ENCODE assay signal across 8 cellular contexts in the genomic region with DNA sequence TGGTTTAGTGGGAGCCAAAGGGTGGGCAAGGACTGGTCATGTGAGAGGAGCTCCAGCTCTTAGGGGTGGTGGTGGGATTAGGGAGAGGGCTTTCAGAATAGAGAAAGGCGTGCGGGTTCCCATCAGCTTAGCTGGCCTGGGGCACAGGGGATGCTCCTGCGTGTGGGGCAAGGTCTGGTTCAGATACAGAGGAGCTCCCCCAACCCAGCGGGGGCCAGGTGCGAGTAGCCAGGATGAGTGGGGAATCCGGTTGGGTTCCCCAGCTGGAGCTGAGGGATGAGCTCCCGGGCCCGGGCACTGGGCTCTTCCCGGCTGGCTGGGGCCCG. TPM values are rescaled to one million over a fixed set of nuclear protein-coding genes. Genes with fewer than 3 reads are reported as not detected.
A peak's percentile ranks its signal among the peaks of the same experiment; 100 is the strongest.
DNase-seq lines count a peak whose midpoint lies in the region; ATAC-seq and TF ChIP-seq lines count a peak whose summit lies in the region.

No MANE protein-coding gene starts in this region.

- H3K27ac Mint-ChIP-seq in CD14-positive monocyte, result peak overlapping the region in 5 of 7 donors; percentile 26 to 66 (median 52)
- H3K27ac Mint-ChIP-seq in activated naive CD8-positive, alpha-beta T cell, result peak overlapping the region; percentile 88

- H3K36me3 ChIP-seq in thoracic aorta, result no peaks in the 10 kb centered on the region

- no peaks in the 10 kb centered on the region for H3K27me3 ChIP-seq in layer of hippocampus (ENCODE audit: control insufficient read depth, insufficient read depth, low read length)
- no peaks in the 10 kb centered on the region for H3K27me3 ChIP-seq in thoracic aorta (replicated peaks; ENCODE audit: insufficient read depth)

- H3K4me1 ChIP-seq in thoracic aorta (ENCODE audit: control insufficient read depth in 1 of 2, low read depth in 2 of 2), result peaks cover 10 to 44% of the 10 kb centered on the region in 2 donors

- TF ChIP-seq CTCF in CD14-positive monocyte (IDR thresholded peaks at IDR 0.05) (no peak), thoracic aorta (IDR thresholded peaks at IDR 0.05) (no peak)

- H3K27ac ChIP-seq in layer of hippocampus (ENCODE audit: low read depth, low read length) (peak overlapping the region; percentile 85), thoracic aorta (peak overlapping the region; percentile 65 to 89)

- peaks cover 0 to 10% (median 5%) of the 10 kb centered on the region in 3 donors for H3K27me3 Mint-ChIP-seq in CD14-positive monocyte (ENCODE audit: low read depth in 3 of 3)
- no peaks in the 10 kb centered on the region for H3K27me3 Mint-ChIP-seq in activated naive CD8-positive, alpha-beta T cell

- DNase-seq in CD14-positive monocyte (ENCODE audit: low spot score), result no peak
- DNase-seq in thoracic aorta (ENCODE audit: low spot score), result no peak
- DNase-seq in NCI-H2227 treated with DMSO at 0.1 percent for 48 hours (lab: John Stamatoyannopoulos, UW), result no peak
- DNase-seq in ecto neural progenitor cell (ENCODE audit: low spot score), result no peak

- peaks cover 0 to 2% (median 0%) of the 10 kb centered on the region in 7 donors for H3K9me3 Mint-ChIP-seq in CD14-positive monocyte
- no peaks in the 10 kb centered on the region for H3K9me3 Mint-ChIP-seq in activated naive CD8-positive, alpha-beta T cell (ENCODE audit: low read depth)

- H3K4me3 ChIP-seq in thoracic aorta, result peak overlapping the region; percentile 93

- H3K36me3 Mint-ChIP-seq in CD14-positive monocyte, result peaks cover 0 to 2% of the 10 kb centered on the region in 2 donors
- H3K36me3 Mint-ChIP-seq in activated naive CD8-positive, alpha-beta T cell, result no peaks in the 10 kb centered on the region

- intact Hi-C loops in CD14-positive monocyte (cut with micrococcal nuclease), result loop anchor here (2.0 to 5.0 kb wide), 4 partner anchors 34 to 66 kb away; partner anchors contain the start of genes PPP1CA (in 1 of the 2), RPS6KB2 (in 1 of the 2) and TBC1D10C (in 1 of the 2)

- ATAC-seq in HG02973 (IDR thresholded peaks at IDR 0.05; ENCODE audit: unreplicated experiment) (peak; percentile 2), thoracic aorta (ENCODE audit: insufficient number of reproducible peaks, low FRiP score, low read depth) (no peak), GM21528 (IDR thresholded peaks at IDR 0.05; ENCODE audit: low FRiP score, unreplicated experiment) (no peak)

- peaks cover 32% of the 10 kb centered on the region for H3K4me1 Mint-ChIP-seq in CD14-positive monocyte
- H3K4me1 Mint-ChIP-seq in activated naive CD8-positive, alpha-beta T cell (ENCODE audit: low read depth), result peaks cover 29% of the 10 kb centered on the region

- peak overlapping the region; percentile 79 to 92 for H3K4me3 Mint-ChIP-seq in CD14-positive monocyte
- peak overlapping the region; percentile 90 for H3K4me3 Mint-ChIP-seq in activated naive CD8-positive, alpha-beta T cell

- H3K9me3 ChIP-seq in thoracic aorta, result no peaks in the 10 kb centered on the region

RNA-seq across cellular contexts. Expression of gene TMEM134, which starts 0.6 kb away (rescaled TPM):
- polyA plus RNA-seq in CD14-positive monocyte, result 100 to 1,000 TPM in 1 of 2 donors, 10 to 100 TPM in 1; 76.8 to 104 TPM
- total RNA-seq in thoracic aorta, result 10 to 100 TPM; 66.7 to 67.7 TPM

RNA-seq across cellular contexts. Expression of gene CABP4, which starts 13.3 kb away (rescaled TPM):
- polyA plus RNA-seq in CD14-positive monocyte, result under 1 TPM in 1 of 2 donors, not detected in 1; 0.28 TPM
- total RNA-seq in thoracic aorta, result 1 to 10 TPM; 5.3 to 5.7 TPM

RNA-seq across cellular contexts. Expression of gene AIP, which starts 14.4 kb away (rescaled TPM):
- 10 to 100 TPM; 76.7 to 99.3 TPM for polyA plus RNA-seq in CD14-positive monocyte
- total RNA-seq in thoracic aorta, result 10 to 100 TPM; 64.8 to 76.9 TPM

RNA-seq across cellular contexts. Expression of gene GPR152, which starts 15.9 kb away (rescaled TPM):
- polyA plus RNA-seq in CD14-positive monocyte, result not detected
- not detected for total RNA-seq in thoracic aorta

RNA-seq across cellular contexts. Expression of gene CORO1B, which starts 25.2 kb away (rescaled TPM):
- polyA plus RNA-seq in CD14-positive monocyte, result 100 to 1,000 TPM; 105 to 106 TPM
- total RNA-seq in thoracic aorta, result 10 to 100 TPM; 50.0 to 88.3 TPM
